ENCODE assay signal across 5 cellular contexts in genomic region chr5:178198151-178198550, GRCh38. TPM values are rescaled to one million over a fixed set of nuclear protein-coding genes. Genes with fewer than 3 reads are reported as not detected.
"Had no signal": no experiment of that assay in that cellular context is flagged by ENCODE, and none has a peak within 500 bp of the region (broad histone marks: within the 10 kb centered on the region; RNA-seq: fewer than 3 reads in every experiment).

No MANE protein-coding gene starts in this region.

RNA-seq across cellular contexts. Expression of gene GMCL2, which starts 11.0 kb away (rescaled TPM):
- total RNA-seq: HT-29, LHCN-M2, MCF 10A, Right ventricle myocardium superior, SJSA1 had no signal
